8 cellular contexts compared by ENCODE assay signal in the genomic region with DNA sequence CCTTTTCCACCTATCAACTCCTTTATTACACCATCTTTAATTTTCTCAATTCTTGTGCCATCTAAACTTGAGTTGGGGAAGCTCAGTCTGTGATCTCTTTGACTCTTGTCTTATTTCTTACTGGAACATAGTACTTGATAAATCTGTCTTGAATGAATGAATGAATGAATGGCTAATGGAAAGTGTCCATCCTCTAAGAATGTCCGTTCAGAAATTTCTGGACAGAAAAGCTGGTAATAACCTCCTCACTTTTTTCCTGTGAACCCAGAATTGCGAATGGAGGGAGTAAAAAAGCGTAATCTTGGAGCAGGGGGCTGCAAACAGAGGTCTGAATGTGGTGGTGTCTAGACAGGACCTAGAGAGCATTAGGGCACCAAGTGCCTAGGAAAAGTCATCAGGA. TPM values are rescaled to one million over a fixed set of nuclear protein-coding genes. Genes with fewer than 3 reads are reported as not detected.
DNase-seq lines count a peak whose midpoint lies in the region; ATAC-seq and TF ChIP-seq lines count a peak whose summit lies in the region.

No MANE protein-coding gene starts in this region.

- WGBS in aorta, 2 donors = 39 to 53% methylated on average over 3 of the region's 3 CpGs

- peaks cover 0 to 23% of the 10 kb centered on the region in 2 donors for H3K4me1 ChIP-seq in right atrium auricular region
- H3K4me1 ChIP-seq in mucosa of stomach (ENCODE audit: control insufficient read depth, insufficient read depth, low read length) = no peaks in the 10 kb centered on the region
- peaks cover 0 to 2% of the 10 kb centered on the region in 2 donors for H3K4me1 ChIP-seq in aorta (ENCODE audit: control insufficient read depth in 1 of 2, insufficient read depth in 2 of 2, low read length in 2 of 2)

- DNase-seq in right atrium auricular region (ENCODE audit: low spot score) (no peak), left ventricle myocardium superior (no peak), dorsolateral prefrontal cortex (no peak), aorta (no peak), KG1 (lab: John Stamatoyannopoulos, UW) (no peak)

- H3K9ac ChIP-seq in mucosa of stomach (ENCODE audit: low read length) = peak overlapping the region; percentile 79

- no peaks in the 10 kb centered on the region for H3K9me3 ChIP-seq in right atrium auricular region
- no peaks in the 10 kb centered on the region for H3K9me3 ChIP-seq in mucosa of stomach (ENCODE audit: control insufficient read depth, low read length)
- no peaks in the 10 kb centered on the region for H3K9me3 ChIP-seq in aorta (ENCODE audit: control insufficient read depth, low read length)

- ATAC-seq in left ventricle myocardium superior = no peak
- ATAC-seq in aorta (ENCODE audit: low FRiP score) = no peak
- no peak for ATAC-seq in HG02763 (IDR thresholded peaks at IDR 0.05; ENCODE audit: unreplicated experiment)
- ATAC-seq in HG03095 (IDR thresholded peaks at IDR 0.05; ENCODE audit: unreplicated experiment) = no peak

- peak overlapping the region; percentile 58 to 80 for H3K4me3 ChIP-seq in right atrium auricular region
- peak overlapping the region in 58 of 59 donors; percentile 56 to 98 (median 80) for H3K4me3 ChIP-seq in dorsolateral prefrontal cortex
- peak overlapping the region; percentile 32 for H3K4me3 ChIP-seq in mucosa of stomach (ENCODE audit: low read length)
- H3K4me3 ChIP-seq in aorta (ENCODE audit: low read length in 2 of 2) = peak overlapping the region; percentile 62 to 75

- H3K27ac ChIP-seq in right atrium auricular region (peak overlapping the region; percentile 91 to 97), dorsolateral prefrontal cortex (peak overlapping the region in 53 of 59 donors; percentile 90 to 99 (median 96)), aorta (ENCODE audit: low read depth in 1 of 2, low read length in 2 of 2) (peak overlapping the region; percentile 48 to 64)

- H3K27me3 ChIP-seq in right atrium auricular region = no peaks in the 10 kb centered on the region
- peaks cover 0 to 26% (median 3%) of the 10 kb centered on the region in 45 donors for H3K27me3 ChIP-seq in dorsolateral prefrontal cortex
- H3K27me3 ChIP-seq in mucosa of stomach (ENCODE audit: control insufficient read depth, insufficient read depth, low read length) = no peaks in the 10 kb centered on the region
- H3K27me3 ChIP-seq in aorta (ENCODE audit: control insufficient read depth in 1 of 2, insufficient read depth in 2 of 2, low read length in 1 of 2) = no peaks in the 10 kb centered on the region

- intact Hi-C loops in left ventricle myocardium superior (cut with micrococcal nuclease) = no loop called here
- intact Hi-C loops in dorsolateral prefrontal cortex (cut with DNase I) = loop anchor here in 1 of 2 donors (10.0 kb wide), 2 partner anchors 179 to 329 kb away; a partner anchor contains a TSS
- intact Hi-C loops in aorta (cut with DNase I) = loop anchor here in 1 of 2 donors (2.0 to 10.0 kb wide), 2 partner anchors 181 to 1041 kb away; a partner anchor contains a TSS

- H3K36me3 ChIP-seq in right atrium auricular region = no peaks in the 10 kb centered on the region
- H3K36me3 ChIP-seq in mucosa of stomach (ENCODE audit: control insufficient read depth, insufficient read depth, low read length) = no peaks in the 10 kb centered on the region
- no peaks in the 10 kb centered on the region for H3K36me3 ChIP-seq in aorta (ENCODE audit: control insufficient read depth in 1 of 2, insufficient read depth in 2 of 2, low read length in 1 of 2)

- no peak for TF ChIP-seq CTCF in right atrium auricular region (IDR thresholded peaks at IDR 0.05)
- TF ChIP-seq CTCF in dorsolateral prefrontal cortex (IDR thresholded peaks at IDR 0.05 in 54 of 56, conservative IDR thresholded peaks at IDR 0.05 in 2 of 56; ENCODE audit: low read depth in 1 of 56, partially characterized antibody in 56 of 56) = no peak

RNA-seq across cellular contexts. Expression of a gene that starts 9.4 kb away (rescaled TPM):
- total RNA-seq in right atrium auricular region = under 1 TPM; 0.28 to 0.70 TPM
- 0.79 TPM for total RNA-seq in left ventricle myocardium superior
- 1 to 10 TPM in 18 of 120 experiments, under 1 TPM in 65, not detected in 37; 0.24 to 1.5 (median 0.59) TPM for total RNA-seq in dorsolateral prefrontal cortex
- total RNA-seq in aorta = not detected
- polyA plus RNA-seq in aorta = not detected
